22 cellular contexts compared by ENCODE assay signal in genomic region chr5:132209131-132209530, GRCh38. TPM values are rescaled to one million over a fixed set of nuclear protein-coding genes. Genes with fewer than 3 reads are reported as not detected.
DNase-seq lines count a peak whose midpoint lies in the region; FAIRE-seq and TF ChIP-seq lines count a peak whose summit lies in the region.
"Had no signal": no experiment of that assay in that cellular context is flagged by ENCODE, and none has a peak within 500 bp of the region (broad histone marks: within the 10 kb centered on the region; RNA-seq: fewer than 3 reads in every experiment).

No MANE protein-coding gene starts in this region.

- DNase-seq in AG10803 (ENCODE audit: low read depth) (peak; percentile 69), astrocyte (ENCODE audit: low read depth) (peak; percentile 85), mesenchymal stem cell (peak; percentile 50), medulla oblongata (ENCODE audit: extremely low spot score) (no peak), dorsolateral prefrontal cortex (no peak), HT-29 (ENCODE audit: low spot score) (no peak)
- peak; percentile 77 for DNase-seq in Jurkat, Clone E6-1 (ENCODE audit: low read depth, low spot score)
- DNase-seq in CD4-positive, alpha-beta memory T cell: no peak
- DNase-seq: activated CD4-positive, alpha-beta T cell treated with anti-CD3 and anti-CD28 coated beads for 48 hours; activated naive CD8-positive, alpha-beta T cell treated with anti-CD3 and anti-CD28 coated beads for 36 hours; dermis blood vessel endothelial cell; hippocampal formation; mammary epithelial cell; naive B cell; NCI-H1417; NCI-H510A treated with DMSO at 0.1 percent for 48 hours; stimulated activated CD4-positive, alpha-beta T cell treated with anti-CD3 and anti-CD28 coated beads, Interleukin-1b, Interleukin-23, amount 100 ng/mL, for 48 hours; stimulated activated naive CD4-positive, alpha-beta T cell treated with Interleukin-2 at 50 U/mL for 16 hours had no signal

- peaks cover 35% of the 10 kb centered on the region for H3K36me3 ChIP-seq in astrocyte (ENCODE audit: insufficient read depth, low read length)
- H3K36me3 ChIP-seq in mesenchymal stem cell (ENCODE audit: control insufficient read depth in 1 of 2, insufficient read depth in 2 of 2, low read depth in 1 of 2, low read length in 2 of 2): peaks cover 56 to 80% of the 10 kb centered on the region in 2 experiments
- no peaks in the 10 kb centered on the region for H3K36me3 ChIP-seq in CD4-positive, alpha-beta memory T cell (ENCODE audit: insufficient read depth, low read length)

- H4K91ac ChIP-seq in mesenchymal stem cell (ENCODE audit: low read length): no peak overlapping the region

- FAIRE-seq in astrocyte (lab: Jason Lieb, UNC): no peak
- FAIRE-seq: bronchial epithelial cell, keratinocyte, pancreas, TTC549 had no signal

- H3K9ac ChIP-seq in astrocyte (ENCODE audit: low read length) (no peak overlapping the region), mesenchymal stem cell (ENCODE audit: low read length) (no peak overlapping the region)

- TF ChIP-seq CTCF in AG10803 (conservative IDR thresholded peaks at IDR 0.05; ENCODE audit: low read length): no peak
- TF ChIP-seq CTCF in astrocyte (IDR thresholded peaks at IDR 0.05; ENCODE audit: insufficient read depth, low read depth, low read length): no peak
- TF ChIP-seq CTCF in dorsolateral prefrontal cortex (IDR thresholded peaks at IDR 0.05 in 54 of 56, conservative IDR thresholded peaks at IDR 0.05 in 2 of 56; ENCODE audit: low read depth in 1 of 56, partially characterized antibody in 56 of 56): no peak

- peak overlapping the region; percentile 30 for H3K4me2 ChIP-seq in astrocyte (ENCODE audit: low read length)
- no peak overlapping the region for H3K4me2 ChIP-seq in mesenchymal stem cell (ENCODE audit: low read length, poor library complexity, severe bottlenecking)

- H3K9me3 ChIP-seq in astrocyte (ENCODE audit: insufficient read depth, low read depth, low read length): no peaks in the 10 kb centered on the region
- no peaks in the 10 kb centered on the region for H3K9me3 ChIP-seq in mesenchymal stem cell (ENCODE audit: control insufficient read depth, low read length)
- H3K9me3 ChIP-seq in CD4-positive, alpha-beta memory T cell (ENCODE audit: control insufficient read depth in 1 of 2, low read length in 2 of 2): no peaks in the 10 kb centered on the region
- H3K9me3 ChIP-seq: pancreas had no signal

- H2BK5ac ChIP-seq in mesenchymal stem cell (ENCODE audit: low read depth, low read length, poor library complexity, severe bottlenecking): no peak overlapping the region

- H3K27ac ChIP-seq in astrocyte (ENCODE audit: low read depth, low read length): no peak overlapping the region
- H3K27ac ChIP-seq in mesenchymal stem cell (ENCODE audit: low read length, poor library complexity, severe bottlenecking): peak overlapping the region; percentile 82
- no peak overlapping the region for H3K27ac ChIP-seq in dorsolateral prefrontal cortex
- no peak overlapping the region for H3K27ac ChIP-seq in CD4-positive, alpha-beta memory T cell (ENCODE audit: low read depth, low read length)
- H3K27ac ChIP-seq: pancreas had no signal

- H3K4me3 ChIP-seq in AG10803 (ENCODE audit: low read length): no peak overlapping the region
- no peak overlapping the region for H3K4me3 ChIP-seq in Jurkat, Clone E6-1 (ENCODE audit: low read length)
- no peak overlapping the region for H3K4me3 ChIP-seq in astrocyte (ENCODE audit: insufficient read depth, low read depth, low read length)
- H3K4me3 ChIP-seq in mesenchymal stem cell (ENCODE audit: insufficient read depth in 1 of 2, low read depth in 1 of 2, low read length in 2 of 2): no peak overlapping the region
- H3K4me3 ChIP-seq in dorsolateral prefrontal cortex: no peak overlapping the region
- H3K4me3 ChIP-seq in CD4-positive, alpha-beta memory T cell (ENCODE audit: low read length in 2 of 2): no peak overlapping the region
- H3K4me3 ChIP-seq: pancreas had no signal

- H2AK5ac ChIP-seq in mesenchymal stem cell (ENCODE audit: low read length, severe bottlenecking): peak overlapping the region; percentile 75

- H2BK12ac ChIP-seq in mesenchymal stem cell (ENCODE audit: low read length in 2 of 2): no peak overlapping the region

- peaks cover 35% of the 10 kb centered on the region for H3K36me3 Mint-ChIP-seq in astrocyte (ENCODE audit: low read depth, unreplicated experiment)
- H3K36me3 Mint-ChIP-seq in CD4-positive, alpha-beta memory T cell: no peaks in the 10 kb centered on the region

- no peak overlapping the region for H3K18ac ChIP-seq in mesenchymal stem cell (ENCODE audit: low read depth in 1 of 2, low read length in 2 of 2)

- no peak overlapping the region for H3K4ac ChIP-seq in mesenchymal stem cell (ENCODE audit: low read depth in 1 of 2, low read length in 2 of 2)

- no peak overlapping the region for H3K14ac ChIP-seq in mesenchymal stem cell (ENCODE audit: low read length in 2 of 2)

- H3K27me3 ChIP-seq in astrocyte (ENCODE audit: insufficient read depth, low read length) (no peaks in the 10 kb centered on the region), mesenchymal stem cell (ENCODE audit: control insufficient read depth in 1 of 2, insufficient read depth in 1 of 2, low read length in 2 of 2) (no peaks in the 10 kb centered on the region), dorsolateral prefrontal cortex (no peaks in the 10 kb centered on the region)
- H3K27me3 ChIP-seq in CD4-positive, alpha-beta memory T cell (ENCODE audit: insufficient read depth, low read length): no peaks in the 10 kb centered on the region
- H3K27me3 ChIP-seq: pancreas had no signal

- no peaks in the 10 kb centered on the region for H3K9me3 Mint-ChIP-seq in astrocyte (ENCODE audit: unreplicated experiment)
- H3K9me3 Mint-ChIP-seq in CD4-positive, alpha-beta memory T cell: no peaks in the 10 kb centered on the region
- H3K9me3 Mint-ChIP-seq: activated naive CD8-positive, alpha-beta T cell treated with anti-CD3 and anti-CD28 coated beads for 36 hours; naive B cell had no signal

- POLR2A ChIA-PET in CD4-positive, alpha-beta memory T cell (lab: Charles Lee; ENCODE audit: partially characterized antibody): no interaction called here

- peaks cover 28% of the 10 kb centered on the region for H4K20me1 ChIP-seq in astrocyte (ENCODE audit: insufficient read depth, low read length)

- no peak overlapping the region for H2AFZ ChIP-seq in astrocyte (ENCODE audit: low read depth, low read length)
- no peak overlapping the region for H2AFZ ChIP-seq in mesenchymal stem cell (ENCODE audit: low read depth, low read length)

- no peaks in the 10 kb centered on the region for H3K27me3 Mint-ChIP-seq in astrocyte (ENCODE audit: low read depth, unreplicated experiment)
- H3K27me3 Mint-ChIP-seq in CD4-positive, alpha-beta memory T cell: no peaks in the 10 kb centered on the region

- no peak overlapping the region for H2BK120ac ChIP-seq in mesenchymal stem cell (ENCODE audit: low read depth, low read length)

- no peak overlapping the region for H2BK15ac ChIP-seq in mesenchymal stem cell (ENCODE audit: low read depth, poor library complexity, severe bottlenecking)

- intact Hi-C loops in dorsolateral prefrontal cortex (cut with DNase I): no loop called here
- intact Hi-C loops in CD4-positive, alpha-beta memory T cell (cut with micrococcal nuclease): no loop called here

- peaks cover 9% of the 10 kb centered on the region for H3K79me1 ChIP-seq in mesenchymal stem cell (replicated peaks; ENCODE audit: low read length, poor library complexity, severe bottlenecking)

- H3K79me2 ChIP-seq in astrocyte (ENCODE audit: insufficient read depth, low read length): no peaks in the 10 kb centered on the region

- H3K4me3 Mint-ChIP-seq in astrocyte (ENCODE audit: unreplicated experiment): no peak overlapping the region
- H3K4me3 Mint-ChIP-seq in CD4-positive, alpha-beta memory T cell: no peak overlapping the region
- H3K4me3 Mint-ChIP-seq: activated naive CD8-positive, alpha-beta T cell treated with anti-CD3 and anti-CD28 coated beads for 36 hours had no signal

- CTCF ChIA-PET in CD4-positive, alpha-beta memory T cell (lab: Charles Lee; ENCODE audit: partially characterized antibody): interaction anchor here (0.7 to 4.2 kb wide), 2 partner anchors 29 to 30 kb away, joined by 3 to 18 read pairs; no protein-coding TSS in a partner anchor

- over 99% methylated on average over 5 of the region's 9 CpGs for WGBS in mesenchymal stem cell

- no peak overlapping the region for H3K23ac ChIP-seq in mesenchymal stem cell (ENCODE audit: low read length in 2 of 2)

- no peak overlapping the region for H4K8ac ChIP-seq in mesenchymal stem cell (ENCODE audit: low read length)

- peaks cover 15% of the 10 kb centered on the region for H3K4me1 ChIP-seq in astrocyte (ENCODE audit: insufficient read depth, low read length)
- peaks cover 22% of the 10 kb centered on the region for H3K4me1 ChIP-seq in mesenchymal stem cell (ENCODE audit: control insufficient read depth, insufficient read depth, low read depth, low read length)
- no peaks in the 10 kb centered on the region for H3K4me1 ChIP-seq in CD4-positive, alpha-beta memory T cell (ENCODE audit: insufficient read depth, low read length)

- H3K4me1 Mint-ChIP-seq in astrocyte (ENCODE audit: low read depth, unreplicated experiment): peaks cover 18% of the 10 kb centered on the region
- H3K4me1 Mint-ChIP-seq in CD4-positive, alpha-beta memory T cell: no peaks in the 10 kb centered on the region
- H3K4me1 Mint-ChIP-seq: activated naive CD8-positive, alpha-beta T cell treated with anti-CD3 and anti-CD28 coated beads for 36 hours had no signal

- peak overlapping the region; percentile 27 for H3K27ac Mint-ChIP-seq in astrocyte (ENCODE audit: unreplicated experiment)
- H3K27ac Mint-ChIP-seq in CD4-positive, alpha-beta memory T cell: no peak overlapping the region
- H3K27ac Mint-ChIP-seq: activated naive CD8-positive, alpha-beta T cell treated with anti-CD3 and anti-CD28 coated beads for 36 hours had no signal

RNA-seq across cellular contexts. Expression of gene P4HA2, which starts 18.5 kb away (rescaled TPM):
- not detected for polyA plus RNA-seq in Jurkat, Clone E6-1 (2012; ENCODE audit: insufficient read depth, insufficient read length)
- 214 and 302 TPM in 2 replicates for total RNA-seq in astrocyte
- 110 TPM for polyA plus RNA-seq in mesenchymal stem cell (2013, experiment 1 of 2)
- polyA plus RNA-seq in mesenchymal stem cell (2013, experiment 2 of 2): 108 TPM
- total RNA-seq in dorsolateral prefrontal cortex: 10 to 100 TPM; 11.8 to 97.5 (median 27.5) TPM
- under 1 TPM; 0.28 to 0.96 TPM for total RNA-seq in CD4-positive, alpha-beta memory T cell
- polyA plus RNA-seq in CD4-positive, alpha-beta memory T cell: under 1 TPM in 1 of 2 donors, not detected in 1; 0.14 TPM
- 20.4 and 20.5 TPM in 2 replicates for total RNA-seq in HT-29 (2014; rRNA removed; shearing (Covaris generic))

RNA-seq across cellular contexts. Expression of gene PDLIM4, which starts 48.4 kb away (rescaled TPM):
- not detected for polyA plus RNA-seq in Jurkat, Clone E6-1 (2012; ENCODE audit: insufficient read depth, insufficient read length)
- total RNA-seq in astrocyte (56.6 and 72.4 TPM in 2 replicates), dorsolateral prefrontal cortex (10 to 100 TPM in 102 of 120 experiments, 1 to 10 TPM in 18; 4.7 to 42.5 (median 14.7) TPM)
- polyA plus RNA-seq in mesenchymal stem cell (2013, experiment 1 of 2): 33.9 TPM
- 34.0 TPM for polyA plus RNA-seq in mesenchymal stem cell (2013, experiment 2 of 2)
- not detected for total RNA-seq in CD4-positive, alpha-beta memory T cell
- not detected for polyA plus RNA-seq in CD4-positive, alpha-beta memory T cell
- total RNA-seq in HT-29 (2014; rRNA removed; shearing (Covaris generic)): 0.99 and 1.6 TPM in 2 replicates

Comparison
In these comparisons a context has a peak if more than half of its experiments do, and no peak if none do; other contexts are left out.
1. DNase-seq: peak in AG10803 (single experiment), Jurkat, Clone E6-1 (single experiment), astrocyte (single experiment) and mesenchymal stem cell (single experiment); none in medulla oblongata (single experiment), dorsolateral prefrontal cortex (0 of 10), CD4-positive, alpha-beta memory T cell (0 of 5) and HT-29 (single experiment).
2. RNA of gene P4HA2, which starts 18.5 kb away (total RNA-seq): 214 to 302 TPM in astrocyte, 11.8 to 97.5 TPM in dorsolateral prefrontal cortex and 20.4 to 20.5 TPM in HT-29; 0.28 to 0.96 TPM in CD4-positive, alpha-beta memory T cell; every median in the first group is over 4 times any median in the second.